ENCODE assay signal across 9 cellular contexts in genomic region chr17:1298616-1299015, GRCh38. TPM values are rescaled to one million over a fixed set of nuclear protein-coding genes. Genes with fewer than 3 reads are reported as not detected.
DNase-seq lines count a peak whose midpoint lies in the region; ATAC-seq and TF ChIP-seq lines count a peak whose summit lies in the region.
"Had no signal": no experiment of that assay in that cellular context is flagged by ENCODE, and none has a peak within 500 bp of the region (broad histone marks: within the 10 kb centered on the region; RNA-seq: fewer than 3 reads in every experiment).

No MANE protein-coding gene starts in this region.

- no peak overlapping the region for H3K27ac ChIP-seq in GM23248
- H3K27ac ChIP-seq: KMS-11 had no signal

- no peaks in the 10 kb centered on the region for H3K4me1 ChIP-seq in GM23248 (ENCODE audit: insufficient read depth)

- no peaks in the 10 kb centered on the region for H3K36me3 ChIP-seq in GM23248 (ENCODE audit: low read depth)

- no peak overlapping the region for H3K27ac Mint-ChIP-seq in activated CD4-positive, alpha-beta memory T cell treated with anti-CD3 and anti-CD28 coated beads, Interleukin-2, amount 10 ng/mL, durations not matched to agents 7 days and 5 days
- no peak overlapping the region for H3K27ac Mint-ChIP-seq in endothelial cell (ENCODE audit: unreplicated experiment)

- H3F3A ChIP-seq in GM23248 (ENCODE audit: insufficient read depth): no peaks in the 10 kb centered on the region

- H3K9me3 Mint-ChIP-seq in activated CD4-positive, alpha-beta memory T cell treated with anti-CD3 and anti-CD28 coated beads, Interleukin-2, amount 10 ng/mL, durations not matched to agents 7 days and 5 days: peaks cover under 1% of the 10 kb centered on the region
- no peaks in the 10 kb centered on the region for H3K9me3 Mint-ChIP-seq in endothelial cell (ENCODE audit: unreplicated experiment)

- no peak overlapping the region for H3K4me3 Mint-ChIP-seq in activated CD4-positive, alpha-beta memory T cell treated with anti-CD3 and anti-CD28 coated beads, Interleukin-2, amount 10 ng/mL, durations not matched to agents 7 days and 5 days
- no peak overlapping the region for H3K4me3 Mint-ChIP-seq in endothelial cell (ENCODE audit: unreplicated experiment)

- peak overlapping the region; percentile 54; the same call in 1 of the 2 replicates for H2AFZ ChIP-seq in GM23248

- ATAC-seq in HG02973 (IDR thresholded peaks at IDR 0.05; ENCODE audit: unreplicated experiment) (no peak), GM18520 (IDR thresholded peaks at IDR 0.05; ENCODE audit: unreplicated experiment) (no peak), HG03460 (IDR thresholded peaks at IDR 0.05; ENCODE audit: unreplicated experiment) (no peak)

- H3K79me2 ChIP-seq in GM23248 (ENCODE audit: insufficient read depth): no peaks in the 10 kb centered on the region

- no peak overlapping the region for H3K9ac ChIP-seq in GM23248
- H3K9ac ChIP-seq: KMS-11 had no signal

- in situ Hi-C loops in GM23248 (cut with MboI): no loop called here

- peak overlapping the region; percentile 38; the same call in 1 of the 2 replicates for H3K4me3 ChIP-seq in GM23248

- POLR2A ChIA-PET in activated CD4-positive, alpha-beta memory T cell treated with anti-CD3 and anti-CD28 coated beads, Interleukin-2, amount 10 ng/mL, durations not matched to agents 7 days and 5 days (lab: Charles Lee): interaction anchor here (1.0 to 1.1 kb wide), 3 partner anchors 31 to 218 kb away, joined by 3 read pairs; partner anchors contain the start of gene INPP5K

- peaks cover 2% of the 10 kb centered on the region for H3K27me3 Mint-ChIP-seq in activated CD4-positive, alpha-beta memory T cell treated with anti-CD3 and anti-CD28 coated beads, Interleukin-2, amount 10 ng/mL, durations not matched to agents 7 days and 5 days
- peaks cover 7% of the 10 kb centered on the region for H3K27me3 Mint-ChIP-seq in endothelial cell (ENCODE audit: unreplicated experiment)

- no peaks in the 10 kb centered on the region for H3K9me2 ChIP-seq in GM23248 (ENCODE audit: insufficient read depth)

- H4K20me1 ChIP-seq in GM23248 (ENCODE audit: insufficient read depth): no peaks in the 10 kb centered on the region

- H3K4me1 Mint-ChIP-seq in activated CD4-positive, alpha-beta memory T cell treated with anti-CD3 and anti-CD28 coated beads, Interleukin-2, amount 10 ng/mL, durations not matched to agents 7 days and 5 days: peaks cover 55% of the 10 kb centered on the region
- peaks cover 14% of the 10 kb centered on the region for H3K4me1 Mint-ChIP-seq in endothelial cell (ENCODE audit: unreplicated experiment)

- no peak for TF ChIP-seq CTCF in endothelial cell (IDR thresholded peaks at IDR 0.05; ENCODE audit: unreplicated experiment)

- WGBS in GM23248 (ENCODE audit: low coverage in 1 of 2, low lambda C conversion rate in 2 of 2, missing lambda C conversion rate in 2 of 2), 2 experiments: 11 to 12% methylated on average over 23 to 24 of the region's 24 CpGs

- peak overlapping the region; percentile 62 for H3K4me2 ChIP-seq in GM23248 (ENCODE audit: unreplicated experiment)
- H3K4me2 ChIP-seq: KMS-11 had no signal

- H3K27me3 ChIP-seq in GM23248 (replicated peaks; ENCODE audit: insufficient read depth): peaks cover 22% of the 10 kb centered on the region

- no peaks in the 10 kb centered on the region for H3K9me3 ChIP-seq in GM23248 (ENCODE audit: low read depth)

- peak; percentile 44 for DNase-seq in GM23248
- DNase-seq in activated CD4-positive, alpha-beta memory T cell treated with anti-CD3 and anti-CD28 coated beads, Interleukin-2, amount 10 ng/mL, durations not matched to agents 7 days and 5 days: peak; percentile 26
- DNase-seq in endothelial cell (ENCODE audit: low spot score): peak; percentile 28
- peak; percentile 56 for DNase-seq in stimulated activated CD4-positive, alpha-beta T cell treated with anti-CD3 and anti-CD28 coated beads, Interleukin-2, amount 100 ng/mL, for 24 hours
- DNase-seq in LoVo (ENCODE audit: low spot score): no peak

- CTCF ChIA-PET in activated CD4-positive, alpha-beta memory T cell treated with anti-CD3 and anti-CD28 coated beads, Interleukin-2, amount 10 ng/mL, durations not matched to agents 7 days and 5 days (lab: Charles Lee): interaction anchor here (0.6 to 1.1 kb wide), 4 partner anchors 10 to 135 kb away, joined by 3 to 6 read pairs (median 4); no protein-coding TSS in a partner anchor

- peaks cover 4% of the 10 kb centered on the region for H3K36me3 Mint-ChIP-seq in activated CD4-positive, alpha-beta memory T cell treated with anti-CD3 and anti-CD28 coated beads, Interleukin-2, amount 10 ng/mL, durations not matched to agents 7 days and 5 days (ENCODE audit: low read depth)
- H3K36me3 Mint-ChIP-seq in endothelial cell (ENCODE audit: low read depth, unreplicated experiment): no peaks in the 10 kb centered on the region

RNA-seq across cellular contexts. Expression of gene TRARG1, which starts 19.2 kb away (rescaled TPM):
- total RNA-seq in GM23248 (2014; rRNA removed; shearing (Covaris generic)): not detected in 2 replicates
- not detected in 2 replicates for polyA plus RNA-seq in GM23248 (2016; fragmentation: Nextera tagmentation; extraction: Ambion mirVana)
- total RNA-seq in activated CD4-positive, alpha-beta memory T cell treated with anti-CD3 and anti-CD28 coated beads, Interleukin-2, amount 10 ng/mL, durations not matched to agents 7 days and 5 days: under 1 TPM; 0.73 to 0.80 TPM
- total RNA-seq in endothelial cell (ENCODE audit: unreplicated experiment): not detected

RNA-seq across cellular contexts. Expression of gene BHLHA9, which starts 28.4 kb away (rescaled TPM):
- not detected in 2 replicates for total RNA-seq in GM23248 (2014; rRNA removed; shearing (Covaris generic))
- not detected in 2 replicates for polyA plus RNA-seq in GM23248 (2016; fragmentation: Nextera tagmentation; extraction: Ambion mirVana)
- not detected for total RNA-seq in activated CD4-positive, alpha-beta memory T cell treated with anti-CD3 and anti-CD28 coated beads, Interleukin-2, amount 10 ng/mL, durations not matched to agents 7 days and 5 days
- total RNA-seq in endothelial cell (ENCODE audit: unreplicated experiment): not detected
